16 cellular contexts compared by ENCODE assay signal in the genomic region with DNA sequence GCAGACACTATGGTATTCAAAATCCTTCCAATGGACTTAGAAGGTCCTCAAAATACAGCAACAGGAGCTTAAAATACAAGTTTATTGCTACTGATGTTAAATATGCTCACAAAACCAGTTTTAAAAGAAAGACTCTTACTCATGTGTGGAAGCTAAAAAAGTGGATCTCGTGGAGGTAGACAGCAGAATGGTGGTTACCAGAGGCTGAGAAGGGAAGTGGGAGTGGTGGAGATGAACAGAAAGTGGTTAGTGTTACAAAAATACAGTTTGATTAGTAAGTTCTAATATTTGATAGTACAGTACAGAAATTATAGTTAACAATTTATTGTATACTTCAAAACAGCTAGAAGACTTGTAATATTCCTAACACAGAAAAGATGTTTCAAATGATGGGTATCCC. TPM values are rescaled to one million over a fixed set of nuclear protein-coding genes. Genes with fewer than 3 reads are reported as not detected.
DNase-seq lines count a peak whose midpoint lies in the region; ATAC-seq and TF ChIP-seq lines count a peak whose summit lies in the region.
"Had no signal": no experiment of that assay in that cellular context is flagged by ENCODE, and none has a peak within 500 bp of the region (broad histone marks: within the 10 kb centered on the region; RNA-seq: fewer than 3 reads in every experiment).

No MANE protein-coding gene starts in this region.

- H3K4me1 ChIP-seq in DOHH2 (ENCODE audit: control insufficient read depth, low read length) (peaks cover 99% of the 10 kb centered on the region), OCI-LY1 (ENCODE audit: insufficient read depth, low read length, severe bottlenecking) (peaks cover 96% of the 10 kb centered on the region)

- DNase-seq in CD1c-positive myeloid dendritic cell (ENCODE audit: extremely low spot score) (peak; percentile 47), A172 (ENCODE audit: low spot score) (no peak)
- DNase-seq in effector memory CD8-positive, alpha-beta T cell: no peak
- DNase-seq: activated CD4-positive, CD25-positive, alpha-beta regulatory T cell treated with anti-CD3 and anti-CD28 coated beads, Interleukin-2, amount 50 U/mL, for 72 hours; KBM-7; kidney glomerular epithelial cell; NCI-H1930; NCI-H69 had no signal

- H4K20me1 ChIP-seq in DOHH2 (ENCODE audit: control insufficient read depth, insufficient read depth, low read depth, low read length): no peaks in the 10 kb centered on the region
- no peaks in the 10 kb centered on the region for H4K20me1 ChIP-seq in OCI-LY1 (ENCODE audit: insufficient read depth, low read length)

- no peaks in the 10 kb centered on the region for H3K9me3 ChIP-seq in DOHH2 (ENCODE audit: control insufficient read depth, insufficient read depth, low read length)
- H3K9me3 ChIP-seq in OCI-LY1 (ENCODE audit: low read length): no peaks in the 10 kb centered on the region

- H3K4me3 Mint-ChIP-seq in effector memory CD8-positive, alpha-beta T cell: peak overlapping the region; percentile 8 to 26

- peaks cover 9% of the 10 kb centered on the region for H3K36me3 Mint-ChIP-seq in effector memory CD8-positive, alpha-beta T cell (ENCODE audit: insufficient read depth)

- H3K27me3 ChIP-seq in DOHH2 (ENCODE audit: control insufficient read depth, low read length) (no peaks in the 10 kb centered on the region), OCI-LY1 (ENCODE audit: insufficient read depth, low read length) (no peaks in the 10 kb centered on the region)

- H3K27ac Mint-ChIP-seq in effector memory CD8-positive, alpha-beta T cell: peak overlapping the region in 1 of 2 donors; percentile 1
- H3K27ac Mint-ChIP-seq: activated T-helper 2 cell treated with anti-CD3 and anti-CD28 coated beads, Interferon-gamma antibody, Interleukin-2, Interleukin-4, amounts not matched to agents 10 μg/mL and 5 μg/mL and 100 μg/mL, durations not matched to agents 14 hours and 24 hours and 36 hours had no signal

- no peaks in the 10 kb centered on the region for H3K9me3 Mint-ChIP-seq in effector memory CD8-positive, alpha-beta T cell
- H3K9me3 Mint-ChIP-seq: activated T-helper 2 cell treated with anti-CD3 and anti-CD28 coated beads, Interferon-gamma antibody, Interleukin-2, Interleukin-4, amounts not matched to agents 10 μg/mL and 5 μg/mL and 100 μg/mL, durations not matched to agents 14 hours and 24 hours and 36 hours had no signal

- peak overlapping the region; percentile 44; the same call in 1 of the 2 replicates for H3K9ac ChIP-seq in OCI-LY1 (ENCODE audit: low read length)

- no peaks in the 10 kb centered on the region for H3K27me3 Mint-ChIP-seq in effector memory CD8-positive, alpha-beta T cell

- no peak overlapping the region for H2AFZ ChIP-seq in OCI-LY1 (ENCODE audit: low read length)

- TF ChIP-seq CTCF in DOHH2 (IDR thresholded peaks at IDR 0.05; ENCODE audit: low read depth, low read length, poor library complexity, severe bottlenecking): no peak
- TF ChIP-seq CTCF in OCI-LY1 (IDR thresholded peaks at IDR 0.05; ENCODE audit: low read length): no peak

- H3K79me2 ChIP-seq in DOHH2 (ENCODE audit: control insufficient read depth, low read length) (peaks cover 89% of the 10 kb centered on the region), OCI-LY1 (ENCODE audit: insufficient read depth, low read length) (peaks cover 62% of the 10 kb centered on the region)

- ATAC-seq in effector memory CD8-positive, alpha-beta T cell (replicated peaks): peak; percentile 53
- no peak for ATAC-seq in GM18519 (IDR thresholded peaks at IDR 0.05; ENCODE audit: low FRiP score, unreplicated experiment)
- ATAC-seq in GM21825 (IDR thresholded peaks at IDR 0.05; ENCODE audit: unreplicated experiment): no peak
- ATAC-seq in GM19455 (IDR thresholded peaks at IDR 0.05; ENCODE audit: unreplicated experiment): no peak

- H3K4me3 ChIP-seq in DOHH2 (ENCODE audit: low read length) (peak overlapping the region; percentile 72), OCI-LY1 (ENCODE audit: low read depth, low read length, poor library complexity, severe bottlenecking) (peak overlapping the region; percentile 47)

- peaks cover 35% of the 10 kb centered on the region for H3K36me3 ChIP-seq in DOHH2 (ENCODE audit: control insufficient read depth, low read length)
- peaks cover 22% of the 10 kb centered on the region for H3K36me3 ChIP-seq in OCI-LY1 (ENCODE audit: insufficient read depth, low read length)

- H3F3A ChIP-seq in DOHH2 (ENCODE audit: control insufficient read depth, insufficient read depth) (peaks cover 69% of the 10 kb centered on the region), OCI-LY1 (ENCODE audit: insufficient read depth, low read length) (peaks cover under 1% of the 10 kb centered on the region; the same call in 1 of the 2 replicates)

- peak overlapping the region; percentile 96 for H3K4me2 ChIP-seq in DOHH2 (ENCODE audit: low read length)
- peak overlapping the region; percentile 85 for H3K4me2 ChIP-seq in OCI-LY1 (ENCODE audit: low read length)

- H3K4me1 Mint-ChIP-seq in effector memory CD8-positive, alpha-beta T cell (ENCODE audit: low read depth in 2 of 2): peaks cover 28 to 43% of the 10 kb centered on the region in 2 donors

- H3K27ac ChIP-seq in DOHH2 (ENCODE audit: low read depth, low read length) (peak overlapping the region; percentile 96), OCI-LY1 (ENCODE audit: low read depth, low read length, poor library complexity, severe bottlenecking) (peak overlapping the region; percentile 97)
- H3K27ac ChIP-seq: C4-2B, RWPE1 had no signal

- H3K9me2 ChIP-seq in DOHH2 (replicated peaks; ENCODE audit: control insufficient read depth, low read length): no peaks in the 10 kb centered on the region
- no peaks in the 10 kb centered on the region for H3K9me2 ChIP-seq in OCI-LY1 (ENCODE audit: low read depth, low read length)

RNA-seq across cellular contexts. Expression of gene ADAM17, which starts 12.1 kb away (rescaled TPM):
- 65.5 and 71.3 TPM in 2 replicates for total RNA-seq in A172 (2014; rRNA removed; shearing (Covaris generic))
